In genomic region chr5:20030125-20030524, GRCh38 we compare ENCODE assay signal across 19 cellular contexts. TPM values are rescaled to one million over a fixed set of nuclear protein-coding genes. Genes with fewer than 3 reads are reported as not detected.
"Had no signal": no experiment of that assay in that cellular context is flagged by ENCODE, and none has a peak within 500 bp of the region (broad histone marks: within the 10 kb centered on the region; RNA-seq: fewer than 3 reads in every experiment).

No MANE protein-coding gene starts in this region.

- H3K9ac ChIP-seq: SK-N-SH had no signal

- H3K4me3 ChIP-seq: MG63 had no signal

- H3K9me3 ChIP-seq: SK-N-SH had no signal

- H3K27me3 ChIP-seq: MG63 had no signal

- H3K36me3 ChIP-seq: MG63 had no signal

- DNase-seq: KBM-7, MG63, NCI-H1092 treated with DMSO at 0.1 percent for 48 hours, NCI-H1436, NCI-H187, NCI-H2029, NCI-H2081 treated with DMSO at 0.1 percent for 48 hours, NCI-H2171, NCI-H226, NCI-H446, NCI-H510A, NCI-H524 treated with DMSO at 0.1 percent for 48 hours, NCI-H69, NCI-H774, RPMI8226, SHP77, SK-N-SH, T-helper 1 cell had no signal

- H3K4me2 ChIP-seq: SK-N-SH had no signal

- H3K9me2 ChIP-seq: SK-N-SH had no signal

RNA-seq across cellular contexts. Expression of gene CDH18, which starts 42.1 kb away (rescaled TPM):
- total RNA-seq: HT-29 had no signal
